ENCODE assay signal across 16 cellular contexts in the genomic region with DNA sequence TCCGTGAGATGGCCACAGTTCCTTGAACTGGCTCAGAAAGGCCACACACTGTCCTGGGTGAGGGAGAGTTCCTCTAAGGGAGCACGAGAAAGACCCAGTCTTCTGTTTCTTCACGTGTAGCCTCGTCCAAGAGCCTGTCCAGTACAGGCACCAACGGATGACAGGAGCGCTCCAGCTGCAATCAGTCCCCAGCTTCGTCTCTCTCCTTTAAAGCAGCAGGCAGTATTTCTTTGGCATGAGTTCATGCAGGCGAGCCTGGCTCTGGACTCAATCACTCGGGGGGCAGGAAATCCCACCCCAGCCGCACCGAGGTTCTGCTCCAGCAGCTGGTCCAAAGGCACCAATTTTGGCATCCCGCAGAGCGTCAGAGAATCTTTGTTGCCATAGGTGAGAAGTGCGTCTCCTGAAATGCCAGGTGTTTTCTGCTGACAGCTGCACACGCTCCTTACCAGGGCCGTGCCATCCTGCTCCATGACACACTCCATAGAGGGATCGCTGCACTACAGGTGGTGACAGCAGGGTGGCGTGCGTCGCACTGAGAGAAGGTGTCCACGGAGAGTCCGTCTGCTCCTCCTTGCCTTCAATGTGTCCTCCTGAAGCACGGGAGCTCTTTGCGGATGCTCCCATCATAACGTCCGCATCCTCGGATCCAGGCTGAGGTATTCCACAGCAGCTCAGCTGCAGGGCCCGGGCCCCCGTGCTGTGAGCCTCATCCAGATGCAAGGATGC. TPM values are rescaled to one million over a fixed set of nuclear protein-coding genes. Genes with fewer than 3 reads are reported as not detected.
DNase-seq lines count a peak whose midpoint lies in the region; ATAC-seq, FAIRE-seq and TF ChIP-seq lines count a peak whose summit lies in the region.
"Had no signal": no experiment of that assay in that cellular context is flagged by ENCODE, and none has a peak within 500 bp of the region (broad histone marks: within the 10 kb centered on the region; RNA-seq: fewer than 3 reads in every experiment).

No MANE protein-coding gene starts in this region.

- H3K9me3 ChIP-seq in upper lobe of right lung = no peaks in the 10 kb centered on the region
- H3K9me3 ChIP-seq in gastroesophageal sphincter = no peaks in the 10 kb centered on the region
- H3K9me3 ChIP-seq in small intestine (ENCODE audit: control insufficient read depth, low read depth) = no peaks in the 10 kb centered on the region
- H3K9me3 ChIP-seq: testis had no signal

- H3K4me3 ChIP-seq in upper lobe of right lung = no peak overlapping the region
- no peak overlapping the region for H3K4me3 ChIP-seq in gastroesophageal sphincter
- H3K4me3 ChIP-seq in small intestine (ENCODE audit: low read depth in 1 of 2, low read length in 2 of 2) = no peak overlapping the region
- H3K4me3 ChIP-seq: testis had no signal

- DNase-seq in NCI-H82 (lab: John Stamatoyannopoulos, UW) = peak; percentile 23
- no peak for DNase-seq in NCI-H82 treated with DMSO at 0.1 percent for 48 hours (lab: John Stamatoyannopoulos, UW; ENCODE audit: unreplicated experiment)
- DNase-seq in NCI-H524 treated with DMSO at 0.1 percent for 48 hours (lab: John Stamatoyannopoulos, UW) = peak; percentile 52
- DNase-seq in cardiac septum (ENCODE audit: low spot score) = peak; percentile 70
- DNase-seq in upper lobe of right lung = peak; percentile 53
- DNase-seq in small intestine = no peak
- DNase-seq: ACHN; CD8-positive, alpha-beta memory T cell; effector CD4-positive, alpha-beta T cell; natural killer cell; NCI-H2227 treated with DMSO at 0.1 percent for 48 hours; testis had no signal

- WGBS in gastroesophageal sphincter (ENCODE audit: low coverage in 1 of 2), 2 donors = no CpG with 5 or more reads among the region's 29 CpGs
- 77 to 87% (median 81%) methylated on average over 29 of the region's 29 CpGs for WGBS in small intestine, 3 donors

- no peak for TF ChIP-seq EP300 in gastroesophageal sphincter (IDR thresholded peaks at IDR 0.05)

- TF ChIP-seq CTCF in upper lobe of right lung (IDR thresholded peaks at IDR 0.05) (no peak), gastroesophageal sphincter (IDR thresholded peaks at IDR 0.05) (no peak)

- H3K36me3 ChIP-seq in upper lobe of right lung (no peaks in the 10 kb centered on the region), gastroesophageal sphincter (no peaks in the 10 kb centered on the region), small intestine (ENCODE audit: control insufficient read depth in 2 of 2, insufficient read depth in 2 of 2, low read length in 2 of 2) (no peaks in the 10 kb centered on the region)

- no peaks in the 10 kb centered on the region for H3K4me1 ChIP-seq in upper lobe of right lung
- peaks cover 0 to 4% (median 0%) of the 10 kb centered on the region in 3 donors for H3K4me1 ChIP-seq in gastroesophageal sphincter
- H3K4me1 ChIP-seq in small intestine (ENCODE audit: control insufficient read depth in 2 of 2, insufficient read depth in 1 of 2, low read depth in 1 of 2, low read length in 1 of 2) = no peaks in the 10 kb centered on the region

- H3K27me3 ChIP-seq in upper lobe of right lung = no peaks in the 10 kb centered on the region
- H3K27me3 ChIP-seq in gastroesophageal sphincter = peaks cover 14% of the 10 kb centered on the region
- H3K27me3 ChIP-seq in small intestine (ENCODE audit: control insufficient read depth in 2 of 2, insufficient read depth in 2 of 2, low read length in 2 of 2) = no peaks in the 10 kb centered on the region
- H3K27me3 ChIP-seq: testis had no signal

- no peak for TF ChIP-seq POLR2A in gastroesophageal sphincter (IDR thresholded peaks at IDR 0.05)

- intact Hi-C loops in cardiac septum (cut with DNase I) = no loop called here
- intact Hi-C loops in upper lobe of right lung (cut with DNase I) = no loop called here

- no peak for FAIRE-seq in small intestine (lab: Jason Lieb, UNC)
- FAIRE-seq: bronchial epithelial cell had no signal

- H3K27ac ChIP-seq in upper lobe of right lung (no peak overlapping the region), gastroesophageal sphincter (no peak overlapping the region), small intestine (ENCODE audit: low read depth in 1 of 2, low read length in 1 of 2) (no peak overlapping the region)
- H3K27ac ChIP-seq: testis had no signal

- ATAC-seq in upper lobe of right lung (no peak), gastroesophageal sphincter (no peak), GM18519 (IDR thresholded peaks at IDR 0.05; ENCODE audit: low FRiP score, unreplicated experiment) (no peak)
- ATAC-seq: activated naive CD4-positive, alpha-beta T cell treated with anti-CD3 and anti-CD28 coated beads, Interleukin-2, amount 50 U/mL, for 72 hours; natural killer cell had no signal

RNA-seq across cellular contexts. Expression of gene AFDN, which starts 59.6 kb away (rescaled TPM):
- total RNA-seq in cardiac septum (67.1 TPM), upper lobe of right lung (179 TPM), gastroesophageal sphincter (10 to 100 TPM; 60.7 to 98.4 (median 79.7) TPM)
- 10 to 100 TPM; 46.0 to 74.5 (median 61.3) TPM for polyA plus RNA-seq in small intestine

Comparison
In these comparisons a context has a peak if more than half of its experiments do, and no peak if none do; other contexts are left out.
1. DNase-seq: peak in NCI-H82 (single experiment), NCI-H524 treated with DMSO at 0.1 percent for 48 hours (single experiment), cardiac septum (single experiment) and upper lobe of right lung (single experiment); none in NCI-H82 treated with DMSO at 0.1 percent for 48 hours (single experiment) and small intestine (single experiment).